In genomic region chr7:93429563-93429962, GRCh38 we compare ENCODE assay signal across 9 cellular contexts.
"Had no signal": no experiment of that assay in that cellular context is flagged by ENCODE, and none has a peak within 500 bp of the region (broad histone marks: within the 10 kb centered on the region; RNA-seq: fewer than 3 reads in every experiment).

No MANE protein-coding gene starts in this region.

- H3K27ac Mint-ChIP-seq: HFFc6 had no signal

- H3K27ac ChIP-seq: GM23248, HL-60 had no signal

- ATAC-seq: HCT116, HepG2 had no signal

- H3K9me3 Mint-ChIP-seq: HFFc6, IgD-negative memory B cell had no signal

- H3K27me3 Mint-ChIP-seq: IgD-negative memory B cell had no signal

- H3K4me3 ChIP-seq: GM23248 had no signal

- DNase-seq: GM23248, GOT3, H7, HFFc6, KBM-7 had no signal

- H3K4me3 Mint-ChIP-seq: HFFc6 had no signal
